ENCODE assay signal across 15 cellular contexts in the genomic region with DNA sequence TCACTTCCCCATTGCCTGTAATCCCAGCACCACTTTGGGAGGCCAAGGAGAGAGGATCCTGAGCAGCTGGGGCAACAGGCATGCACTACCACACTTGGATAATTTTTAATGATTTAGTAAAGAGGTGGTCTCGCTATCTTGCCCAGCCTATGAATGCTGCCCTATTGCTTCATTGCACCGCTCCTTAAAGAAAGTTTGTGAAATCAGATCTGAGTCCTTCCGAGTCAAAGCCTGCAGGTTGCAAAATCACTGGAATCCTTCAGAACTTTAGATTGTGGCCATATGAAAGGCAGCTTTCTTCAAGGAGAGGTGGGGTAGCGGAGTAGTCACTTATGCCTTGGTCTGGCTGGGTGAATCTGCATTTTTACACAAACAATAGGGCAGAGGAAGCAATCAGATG.
A peak's percentile ranks its signal among the peaks of the same experiment; 100 is the strongest.
DNase-seq lines count a peak whose midpoint lies in the region; ATAC-seq, FAIRE-seq and TF ChIP-seq lines count a peak whose summit lies in the region.
"Had no signal": no experiment of that assay in that cellular context is flagged by ENCODE, and none has a peak within 500 bp of the region (broad histone marks: within the 10 kb centered on the region; RNA-seq: fewer than 3 reads in every experiment).

No MANE protein-coding gene starts in this region.

- FAIRE-seq in GM12891 (lab: Jason Lieb, UNC): no peak
- FAIRE-seq: A549, GM18507 had no signal

- no peak overlapping the region for H2AFZ ChIP-seq in GM23338
- H2AFZ ChIP-seq: GM23248 had no signal

- H3K27me3 ChIP-seq in GM23338 (ENCODE audit: insufficient read depth) (no peaks in the 10 kb centered on the region), uterus (no peaks in the 10 kb centered on the region)
- H3K27me3 ChIP-seq: BLaER1 had no signal

- H3K36me3 ChIP-seq in GM23338 (ENCODE audit: insufficient read depth) (no peaks in the 10 kb centered on the region), uterus (no peaks in the 10 kb centered on the region)
- H3K36me3 ChIP-seq: BLaER1 had no signal

- H3F3A ChIP-seq in GM23338 (replicated peaks; ENCODE audit: low read depth): no peaks in the 10 kb centered on the region

- H3K4me1 ChIP-seq in GM23338 (ENCODE audit: insufficient read depth) (peaks cover 22% of the 10 kb centered on the region), uterus (peaks cover 3 to 22% of the 10 kb centered on the region in 2 donors)

- peaks cover 26% of the 10 kb centered on the region for H3K9me3 Mint-ChIP-seq in GM23338
- peaks cover 3 to 13% (median 6%) of the 10 kb centered on the region in 5 experiments for H3K9me3 Mint-ChIP-seq in brain
- peaks cover 7% of the 10 kb centered on the region for H3K9me3 Mint-ChIP-seq in glutamatergic neuron (ENCODE audit: unreplicated experiment)
- H3K9me3 Mint-ChIP-seq: CD8-positive, alpha-beta memory T cell had no signal

- H3K27ac Mint-ChIP-seq in GM23338: peak overlapping the region; percentile 93
- peak overlapping the region in 3 of 5 experiments; percentile 71 to 100 (median 99) for H3K27ac Mint-ChIP-seq in brain
- peak overlapping the region; percentile 0 for H3K27ac Mint-ChIP-seq in glutamatergic neuron (ENCODE audit: unreplicated experiment)

- H3K9me3 ChIP-seq in uterus: no peaks in the 10 kb centered on the region
- H3K9me3 ChIP-seq: BLaER1, Caco-2 had no signal

- intact Hi-C loops in uterus (cut with DNase I; ENCODE audit: low total_unique reads): no loop called here

- H3K4me1 Mint-ChIP-seq in GM23338 (peaks cover 56% of the 10 kb centered on the region), brain (peaks cover 58% of the 10 kb centered on the region), glutamatergic neuron (ENCODE audit: low read depth, unreplicated experiment) (peaks cover 11% of the 10 kb centered on the region)

- H3K79me2 ChIP-seq in GM23338 (replicated peaks; ENCODE audit: insufficient read depth): no peaks in the 10 kb centered on the region

- TF ChIP-seq CTCF in GM23338 (conservative IDR thresholded peaks at IDR 0.05; ENCODE audit: low read depth in 2 of 2) (no peak), brain (conservative IDR thresholded peaks at IDR 0.05) (no peak), glutamatergic neuron (IDR thresholded peaks at IDR 0.05; ENCODE audit: partially characterized antibody, unreplicated experiment) (no peak), uterus (IDR thresholded peaks at IDR 0.05) (no peak)

- DNase-seq in GM23338 (ENCODE audit: low spot score) (no peak), MV-4-11 (lab: John Stamatoyannopoulos, UW) (peak; percentile 35), glutamatergic neuron (no peak), GM12891 (ENCODE audit: insufficient read length, low spot score) (no peak), uterus (no peak)
- DNase-seq in stimulated activated CD4-positive, alpha-beta T cell treated with anti-CD3 and anti-CD28 coated beads, Interleukin-4, amount 100 ng/mL, for 1 hour: no peak
- DNase-seq: Caco-2; CD8-positive, alpha-beta memory T cell; DMS53; GM23248; H9 had no signal

- H3K27me3 Mint-ChIP-seq in GM23338 (ENCODE audit: insufficient read depth, low read depth, poor library complexity) (peaks cover 10% of the 10 kb centered on the region), brain (peaks cover 7% of the 10 kb centered on the region), glutamatergic neuron (ENCODE audit: unreplicated experiment) (no peaks in the 10 kb centered on the region)
- H3K27me3 Mint-ChIP-seq: CD8-positive, alpha-beta memory T cell had no signal

- peaks cover 33% of the 10 kb centered on the region for H3K36me3 Mint-ChIP-seq in GM23338 (ENCODE audit: low read depth)
- peaks cover 8% of the 10 kb centered on the region for H3K36me3 Mint-ChIP-seq in brain
- peaks cover 4% of the 10 kb centered on the region for H3K36me3 Mint-ChIP-seq in glutamatergic neuron (ENCODE audit: unreplicated experiment)

- H4K20me1 ChIP-seq in GM23338 (replicated peaks; ENCODE audit: insufficient read depth): no peaks in the 10 kb centered on the region
- H4K20me1 ChIP-seq: BLaER1 had no signal

- H3K4me2 ChIP-seq in GM23338: no peak overlapping the region
- H3K4me2 ChIP-seq: A549, BLaER1 had no signal

- TF ChIP-seq POLR2A in GM12891 (IDR thresholded peaks at IDR 0.05; ENCODE audit: low read depth, low read length) (no peak), uterus (IDR thresholded peaks at IDR 0.05) (no peak)

- no peak overlapping the region for H3K4me3 ChIP-seq in GM23338
- no peak overlapping the region for H3K4me3 ChIP-seq in uterus
- H3K4me3 ChIP-seq: A549, BLaER1, GM23248 had no signal

- H3K27ac ChIP-seq in GM23338 (ENCODE audit: low read depth) (no peak overlapping the region), uterus (no peak overlapping the region)
- H3K27ac ChIP-seq: A549, BLaER1 had no signal

- no peak for ATAC-seq in GM23338
- ATAC-seq: A549 had no signal

- no peak overlapping the region for H3K4me3 Mint-ChIP-seq in GM23338
- H3K4me3 Mint-ChIP-seq in brain: no peak overlapping the region
- H3K4me3 Mint-ChIP-seq in glutamatergic neuron (ENCODE audit: unreplicated experiment): no peak overlapping the region
- H3K4me3 Mint-ChIP-seq: CD8-positive, alpha-beta memory T cell; H9 had no signal

- no peaks in the 10 kb centered on the region; the same call in 1 of the 2 replicates for H3K9me2 ChIP-seq in GM23338 (ENCODE audit: insufficient read depth)

TF ChIP-seq in GM23338, 12 proteins besides CTCF, POLR2A, EP300 and RAD21 (continues in another document):
- TF ChIP-seq JUNB (IDR thresholded peaks at IDR 0.05; ENCODE audit: unreplicated experiment) (no peak), ZNF114 (CRISPR knock-in tag; IDR thresholded peaks at IDR 0.05) (no peak), EZH2 (IDR thresholded peaks at IDR 0.05; ENCODE audit: low read depth, unreplicated experiment) (no peak)
- TF ChIP-seq, protein P1, sequence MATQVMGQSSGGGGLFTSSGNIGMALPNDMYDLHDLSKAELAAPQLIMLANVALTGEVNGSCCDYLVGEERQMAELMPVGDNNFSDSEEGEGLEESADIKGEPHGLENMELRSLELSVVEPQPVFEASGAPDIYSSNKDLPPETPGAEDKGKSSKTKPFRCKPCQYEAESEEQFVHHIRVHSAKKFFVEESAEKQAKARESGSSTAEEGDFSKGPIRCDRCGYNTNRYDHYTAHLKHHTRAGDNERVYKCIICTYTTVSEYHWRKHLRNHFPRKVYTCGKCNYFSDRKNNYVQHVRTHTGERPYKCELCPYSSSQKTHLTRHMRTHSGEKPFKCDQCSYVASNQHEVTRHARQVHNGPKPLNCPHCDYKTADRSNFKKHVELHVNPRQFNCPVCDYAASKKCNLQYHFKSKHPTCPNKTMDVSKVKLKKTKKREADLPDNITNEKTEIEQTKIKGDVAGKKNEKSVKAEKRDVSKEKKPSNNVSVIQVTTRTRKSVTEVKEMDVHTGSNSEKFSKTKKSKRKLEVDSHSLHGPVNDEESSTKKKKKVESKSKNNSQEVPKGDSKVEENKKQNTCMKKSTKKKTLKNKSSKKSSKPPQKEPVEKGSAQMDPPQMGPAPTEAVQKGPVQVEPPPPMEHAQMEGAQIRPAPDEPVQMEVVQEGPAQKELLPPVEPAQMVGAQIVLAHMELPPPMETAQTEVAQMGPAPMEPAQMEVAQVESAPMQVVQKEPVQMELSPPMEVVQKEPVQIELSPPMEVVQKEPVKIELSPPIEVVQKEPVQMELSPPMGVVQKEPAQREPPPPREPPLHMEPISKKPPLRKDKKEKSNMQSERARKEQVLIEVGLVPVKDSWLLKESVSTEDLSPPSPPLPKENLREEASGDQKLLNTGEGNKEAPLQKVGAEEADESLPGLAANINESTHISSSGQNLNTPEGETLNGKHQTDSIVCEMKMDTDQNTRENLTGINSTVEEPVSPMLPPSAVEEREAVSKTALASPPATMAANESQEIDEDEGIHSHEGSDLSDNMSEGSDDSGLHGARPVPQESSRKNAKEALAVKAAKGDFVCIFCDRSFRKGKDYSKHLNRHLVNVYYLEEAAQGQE (IDR thresholded peaks at IDR 0.05; ENCODE audit: unreplicated experiment): no peak

TF ChIP-seq in GM12891, 5 proteins besides CTCF, POLR2A, EP300 and RAD21:
- TF ChIP-seq PAX5 (IDR thresholded peaks at IDR 0.05; ENCODE audit: insufficient read depth, low read length, severe bottlenecking): no peak
- no peak for TF ChIP-seq POU2F2 (IDR thresholded peaks at IDR 0.05; ENCODE audit: low read depth, low read length)
- TF ChIP-seq POLR2AphosphoS5 (IDR thresholded peaks at IDR 0.05; ENCODE audit: low read depth, low read length): no peak
- TF ChIP-seq SPI1 (IDR thresholded peaks at IDR 0.05; ENCODE audit: low read depth, low read length): no peak

Comparison
In these comparisons a context has a peak if more than half of its experiments do, and no peak if none do; other contexts are left out.
1. H3K27ac Mint-ChIP-seq: peak in every context shown above with its lines; median percentile 99 in brain; 93 in GM23338; 0 in glutamatergic neuron.